Comparison of ENCODE assay signal across 8 cellular contexts in genomic region chr20:62796699-62797491, GRCh38.
A peak's percentile ranks its signal among the peaks of the same experiment; 100 is the strongest.
DNase-seq lines count a peak whose midpoint lies in the region; ATAC-seq, FAIRE-seq and TF ChIP-seq lines count a peak whose summit lies in the region.

No MANE protein-coding gene starts in this region.

- H3K9me3 ChIP-seq in muscle layer of colon (ENCODE audit: low read length), result no peaks in the 10 kb centered on the region

- H3K27me3 ChIP-seq in ACC112 (ENCODE audit: insufficient read depth, low read length) (no peaks in the 10 kb centered on the region), KMS-11 (ENCODE audit: insufficient read depth, low read depth) (peaks cover 8% of the 10 kb centered on the region; the same call in 1 of the 2 replicates), muscle layer of colon (ENCODE audit: control insufficient read depth in 1 of 2, insufficient read depth in 2 of 2, low read length in 2 of 2) (no peaks in the 10 kb centered on the region)

- H3K9ac ChIP-seq in KMS-11 (no peak overlapping the region; the same call in 1 of the 2 replicates), muscle layer of colon (ENCODE audit: low read length) (peak overlapping the region; percentile 34)

- no peak overlapping the region for H2AFZ ChIP-seq in ACC112 (ENCODE audit: low read length, unreplicated experiment)
- H2AFZ ChIP-seq in KMS-11 (ENCODE audit: low read depth), result no peak overlapping the region; the same call in 1 of the 2 replicates

- DNase-seq in coronary artery (ENCODE audit: low spot score), result no peak
- DNase-seq in SW480 (ENCODE audit: low spot score), result no peak
- DNase-seq in D721Med (ENCODE audit: insufficient read length, low spot score), result no peak
- DNase-seq in NCI-H128 (lab: John Stamatoyannopoulos, UW; ENCODE audit: unreplicated experiment), result no peak

- FAIRE-seq in D721Med (lab: Jason Lieb, UNC), result no peak

- H3K36me3 ChIP-seq in ACC112 (ENCODE audit: insufficient read depth, low read length) (0 out of 2 replicates have a peak, but pooled peaks cover 11% of the 10 kb centered on the region), KMS-11 (ENCODE audit: insufficient read depth) (peaks cover 7% of the 10 kb centered on the region; the same call in 1 of the 2 replicates), muscle layer of colon (ENCODE audit: insufficient read depth, low read length) (peaks cover 34% of the 10 kb centered on the region)

- ATAC-seq in HG03457 (IDR thresholded peaks at IDR 0.05; ENCODE audit: unreplicated experiment), result no peak

- H4K20me1 ChIP-seq in KMS-11 (ENCODE audit: insufficient read depth), result no peaks in the 10 kb centered on the region

- H3K27ac ChIP-seq in ACC112 (ENCODE audit: low read depth, low read length) (no peak overlapping the region), KMS-11 (no peak overlapping the region), coronary artery (peak overlapping the region; percentile 87 to 91), muscle layer of colon (ENCODE audit: low read depth, low read length) (peak overlapping the region; percentile 78)

- H3K79me2 ChIP-seq in ACC112 (ENCODE audit: control insufficient read depth, insufficient read depth, low read length, unreplicated experiment) (peaks cover 4% of the 10 kb centered on the region), KMS-11 (ENCODE audit: insufficient read depth, low read depth) (no peaks in the 10 kb centered on the region)

- peak overlapping the region; percentile 25; the same call in 1 of the 2 replicates for H3K4me2 ChIP-seq in KMS-11

- no peak for TF ChIP-seq CTCF in KMS-11 (conservative IDR thresholded peaks at IDR 0.05; ENCODE audit: low read depth, low read length)
- no peak for TF ChIP-seq CTCF in coronary artery (IDR thresholded peaks at IDR 0.05)
- TF ChIP-seq CTCF in D721Med (IDR thresholded peaks at IDR 0.05; ENCODE audit: insufficient read depth, missing control alignments), result no peak

- peaks cover 2% of the 10 kb centered on the region for H3K4me1 ChIP-seq in ACC112 (ENCODE audit: control insufficient read depth, insufficient read depth, low read length, unreplicated experiment)
- peaks cover 28% of the 10 kb centered on the region for H3K4me1 ChIP-seq in KMS-11 (ENCODE audit: low read depth, poor library complexity, severe bottlenecking)
- peaks cover 23% of the 10 kb centered on the region for H3K4me1 ChIP-seq in muscle layer of colon (ENCODE audit: insufficient read depth, low read length)

- H3K4me3 ChIP-seq in ACC112 (ENCODE audit: low read depth, low read length) (peak overlapping the region; percentile 82), KMS-11 (IDR thresholded peaks at IDR 0.05; ENCODE audit: insufficient read depth, low read depth, low read length) (no peak overlapping the region), coronary artery (peak overlapping the region; percentile 89), muscle layer of colon (ENCODE audit: low read depth in 1 of 2, low read length in 2 of 2) (peak overlapping the region; percentile 39 to 52)

Comparison
In these comparisons a context has a peak if more than half of its experiments do, and no peak if none do; other contexts are left out.
1. H3K27ac ChIP-seq: peak in coronary artery (2 of 2) and muscle layer of colon (single experiment); none in ACC112 (single experiment) and KMS-11 (single experiment).